ENCODE assay signal across 1 cellular context in the genomic region with DNA sequence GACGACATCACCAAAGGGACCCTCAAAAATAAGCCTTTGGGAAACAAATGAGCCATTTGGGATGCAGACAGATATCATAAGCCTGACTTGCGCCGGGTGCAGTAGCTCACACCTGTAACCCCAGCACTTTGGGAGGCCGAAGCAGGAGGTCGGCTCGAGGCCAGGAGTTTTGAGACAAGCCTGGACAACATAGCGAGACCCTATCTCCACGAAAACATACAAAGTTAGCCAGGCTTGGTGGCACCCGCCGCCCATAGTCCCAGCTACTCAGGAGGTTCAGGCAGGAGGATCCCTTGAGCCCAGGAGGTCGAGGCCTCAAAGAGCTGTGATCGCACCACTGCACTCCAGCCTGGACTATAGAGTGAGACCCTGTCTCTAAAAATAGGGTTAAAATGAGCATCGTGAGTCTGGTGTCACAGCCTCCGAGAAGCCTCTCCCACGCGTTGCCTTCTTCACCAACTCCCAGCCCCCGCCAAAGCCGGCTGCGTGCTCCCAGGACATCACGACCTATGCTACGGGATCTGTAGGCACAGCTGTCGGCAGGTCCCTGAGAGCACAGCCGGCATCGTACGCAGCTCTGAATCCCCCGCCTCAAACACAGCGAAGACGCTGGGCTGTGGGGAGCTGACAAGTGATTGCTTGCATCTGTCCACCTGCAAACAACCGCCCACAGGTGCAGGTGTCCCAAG.
TF ChIP-seq lines count a peak whose summit lies in the region.

No MANE protein-coding gene starts in this region.

TF ChIP-seq in H1, 55 proteins besides CTCF, POLR2A, EP300 and RAD21:
- TF ChIP-seq RFX5 (IDR thresholded peaks at IDR 0.05; ENCODE audit: borderline replicate concordance, low read depth, low read length) (no peak), MAFK (IDR thresholded peaks at IDR 0.05; ENCODE audit: low read depth, low read length) (no peak), GTF2F1 (IDR thresholded peaks at IDR 0.05; ENCODE audit: borderline replicate concordance, low read depth, low read length) (no peak), TCF12 (IDR thresholded peaks at IDR 0.05; ENCODE audit: low read depth, low read length) (no peak), CHD2 (IDR thresholded peaks at IDR 0.05; ENCODE audit: low read length) (no peak), CHD1 (IDR thresholded peaks at IDR 0.05; ENCODE audit: low read depth, low read length) (no peak), SIX5 (IDR thresholded peaks at IDR 0.05; ENCODE audit: low read depth, low read length) (no peak), SUZ12 (IDR thresholded peaks at IDR 0.05; ENCODE audit: low read length) (no peak), POLR2AphosphoS5 (IDR thresholded peaks at IDR 0.05; ENCODE audit: low read depth, low read length) (no peak), JUN (IDR thresholded peaks at IDR 0.05; ENCODE audit: low read depth, low read length) (no peak), SAP30 (IDR thresholded peaks at IDR 0.05; ENCODE audit: insufficient read depth, insufficient replicate concordance, low read length) (no peak), BRCA1 (IDR thresholded peaks at IDR 0.05; ENCODE audit: low read depth, low read length) (no peak)
- TF ChIP-seq, protein P1, sequence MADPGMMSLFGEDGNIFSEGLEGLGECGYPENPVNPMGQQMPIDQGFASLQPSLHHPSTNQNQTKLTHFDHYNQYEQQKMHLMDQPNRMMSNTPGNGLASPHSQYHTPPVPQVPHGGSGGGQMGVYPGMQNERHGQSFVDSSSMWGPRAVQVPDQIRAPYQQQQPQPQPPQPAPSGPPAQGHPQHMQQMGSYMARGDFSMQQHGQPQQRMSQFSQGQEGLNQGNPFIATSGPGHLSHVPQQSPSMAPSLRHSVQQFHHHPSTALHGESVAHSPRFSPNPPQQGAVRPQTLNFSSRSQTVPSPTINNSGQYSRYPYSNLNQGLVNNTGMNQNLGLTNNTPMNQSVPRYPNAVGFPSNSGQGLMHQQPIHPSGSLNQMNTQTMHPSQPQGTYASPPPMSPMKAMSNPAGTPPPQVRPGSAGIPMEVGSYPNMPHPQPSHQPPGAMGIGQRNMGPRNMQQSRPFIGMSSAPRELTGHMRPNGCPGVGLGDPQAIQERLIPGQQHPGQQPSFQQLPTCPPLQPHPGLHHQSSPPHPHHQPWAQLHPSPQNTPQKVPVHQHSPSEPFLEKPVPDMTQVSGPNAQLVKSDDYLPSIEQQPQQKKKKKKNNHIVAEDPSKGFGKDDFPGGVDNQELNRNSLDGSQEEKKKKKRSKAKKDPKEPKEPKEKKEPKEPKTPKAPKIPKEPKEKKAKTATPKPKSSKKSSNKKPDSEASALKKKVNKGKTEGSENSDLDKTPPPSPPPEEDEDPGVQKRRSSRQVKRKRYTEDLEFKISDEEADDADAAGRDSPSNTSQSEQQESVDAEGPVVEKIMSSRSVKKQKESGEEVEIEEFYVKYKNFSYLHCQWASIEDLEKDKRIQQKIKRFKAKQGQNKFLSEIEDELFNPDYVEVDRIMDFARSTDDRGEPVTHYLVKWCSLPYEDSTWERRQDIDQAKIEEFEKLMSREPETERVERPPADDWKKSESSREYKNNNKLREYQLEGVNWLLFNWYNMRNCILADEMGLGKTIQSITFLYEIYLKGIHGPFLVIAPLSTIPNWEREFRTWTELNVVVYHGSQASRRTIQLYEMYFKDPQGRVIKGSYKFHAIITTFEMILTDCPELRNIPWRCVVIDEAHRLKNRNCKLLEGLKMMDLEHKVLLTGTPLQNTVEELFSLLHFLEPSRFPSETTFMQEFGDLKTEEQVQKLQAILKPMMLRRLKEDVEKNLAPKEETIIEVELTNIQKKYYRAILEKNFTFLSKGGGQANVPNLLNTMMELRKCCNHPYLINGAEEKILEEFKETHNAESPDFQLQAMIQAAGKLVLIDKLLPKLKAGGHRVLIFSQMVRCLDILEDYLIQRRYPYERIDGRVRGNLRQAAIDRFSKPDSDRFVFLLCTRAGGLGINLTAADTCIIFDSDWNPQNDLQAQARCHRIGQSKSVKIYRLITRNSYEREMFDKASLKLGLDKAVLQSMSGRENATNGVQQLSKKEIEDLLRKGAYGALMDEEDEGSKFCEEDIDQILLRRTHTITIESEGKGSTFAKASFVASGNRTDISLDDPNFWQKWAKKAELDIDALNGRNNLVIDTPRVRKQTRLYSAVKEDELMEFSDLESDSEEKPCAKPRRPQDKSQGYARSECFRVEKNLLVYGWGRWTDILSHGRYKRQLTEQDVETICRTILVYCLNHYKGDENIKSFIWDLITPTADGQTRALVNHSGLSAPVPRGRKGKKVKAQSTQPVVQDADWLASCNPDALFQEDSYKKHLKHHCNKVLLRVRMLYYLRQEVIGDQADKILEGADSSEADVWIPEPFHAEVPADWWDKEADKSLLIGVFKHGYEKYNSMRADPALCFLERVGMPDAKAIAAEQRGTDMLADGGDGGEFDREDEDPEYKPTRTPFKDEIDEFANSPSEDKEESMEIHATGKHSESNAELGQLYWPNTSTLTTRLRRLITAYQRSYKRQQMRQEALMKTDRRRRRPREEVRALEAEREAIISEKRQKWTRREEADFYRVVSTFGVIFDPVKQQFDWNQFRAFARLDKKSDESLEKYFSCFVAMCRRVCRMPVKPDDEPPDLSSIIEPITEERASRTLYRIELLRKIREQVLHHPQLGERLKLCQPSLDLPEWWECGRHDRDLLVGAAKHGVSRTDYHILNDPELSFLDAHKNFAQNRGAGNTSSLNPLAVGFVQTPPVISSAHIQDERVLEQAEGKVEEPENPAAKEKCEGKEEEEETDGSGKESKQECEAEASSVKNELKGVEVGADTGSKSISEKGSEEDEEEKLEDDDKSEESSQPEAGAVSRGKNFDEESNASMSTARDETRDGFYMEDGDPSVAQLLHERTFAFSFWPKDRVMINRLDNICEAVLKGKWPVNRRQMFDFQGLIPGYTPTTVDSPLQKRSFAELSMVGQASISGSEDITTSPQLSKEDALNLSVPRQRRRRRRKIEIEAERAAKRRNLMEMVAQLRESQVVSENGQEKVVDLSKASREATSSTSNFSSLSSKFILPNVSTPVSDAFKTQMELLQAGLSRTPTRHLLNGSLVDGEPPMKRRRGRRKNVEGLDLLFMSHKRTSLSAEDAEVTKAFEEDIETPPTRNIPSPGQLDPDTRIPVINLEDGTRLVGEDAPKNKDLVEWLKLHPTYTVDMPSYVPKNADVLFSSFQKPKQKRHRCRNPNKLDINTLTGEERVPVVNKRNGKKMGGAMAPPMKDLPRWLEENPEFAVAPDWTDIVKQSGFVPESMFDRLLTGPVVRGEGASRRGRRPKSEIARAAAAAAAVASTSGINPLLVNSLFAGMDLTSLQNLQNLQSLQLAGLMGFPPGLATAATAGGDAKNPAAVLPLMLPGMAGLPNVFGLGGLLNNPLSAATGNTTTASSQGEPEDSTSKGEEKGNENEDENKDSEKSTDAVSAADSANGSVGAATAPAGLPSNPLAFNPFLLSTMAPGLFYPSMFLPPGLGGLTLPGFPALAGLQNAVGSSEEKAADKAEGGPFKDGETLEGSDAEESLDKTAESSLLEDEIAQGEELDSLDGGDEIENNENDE (IDR thresholded peaks at IDR 0.05; ENCODE audit: insufficient replicate concordance, low read length), result no peak
